In the genomic region with DNA sequence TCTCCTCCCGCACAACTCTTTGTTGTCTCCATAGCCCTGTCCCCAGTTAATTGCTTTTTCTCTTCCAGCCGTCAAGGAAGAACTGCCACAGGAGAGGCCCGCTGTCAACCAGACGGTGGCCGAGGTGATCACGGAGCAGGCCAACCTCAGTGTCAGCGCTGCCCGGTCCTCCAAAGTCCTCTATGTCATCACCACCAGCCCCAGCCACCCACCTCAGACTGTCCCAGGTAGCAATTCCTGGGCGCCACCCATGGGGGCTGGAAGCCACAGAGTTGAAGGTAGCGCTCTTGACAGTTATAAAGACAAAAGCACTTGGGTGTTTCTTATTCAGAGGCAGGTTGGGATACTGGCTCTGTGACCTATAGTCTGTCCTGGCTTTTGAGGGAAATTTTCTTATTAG, we compare ENCODE assay signal across 27 cellular contexts.
DNase-seq lines count a peak whose midpoint lies in the region; ATAC-seq, FAIRE-seq and TF ChIP-seq lines count a peak whose summit lies in the region.
"Had no signal": no experiment of that assay in that cellular context is flagged by ENCODE, and none has a peak within 500 bp of the region (broad histone marks: within the 10 kb centered on the region; RNA-seq: fewer than 3 reads in every experiment).

No MANE protein-coding gene starts in this region.

- H3K9me3 ChIP-seq in SJCRH30 (replicated peaks) = no peaks in the 10 kb centered on the region
- H3K9me3 ChIP-seq in K562 (replicated peaks; ENCODE audit: control insufficient read depth, insufficient read depth, low read depth, low read length) = no peaks in the 10 kb centered on the region
- no peaks in the 10 kb centered on the region for H3K9me3 ChIP-seq in kidney (ENCODE audit: control insufficient read depth in 1 of 2, low read length in 2 of 2)
- H3K9me3 ChIP-seq: BE2C had no signal

- H2AFZ ChIP-seq in K562 (ENCODE audit: low read depth, low read length) (no peak overlapping the region), GM23338 (no peak overlapping the region)

- no peaks in the 10 kb centered on the region for H3K27me3 ChIP-seq in SJCRH30
- H3K27me3 ChIP-seq in K562 (ENCODE audit: control insufficient read depth in 2 of 2, insufficient read depth in 2 of 2, low read length in 2 of 2) = no peaks in the 10 kb centered on the region
- no peaks in the 10 kb centered on the region for H3K27me3 ChIP-seq in GM23338 (ENCODE audit: insufficient read depth)
- H3K27me3 ChIP-seq: BE2C had no signal

- intact Hi-C loops in K562 (cut with micrococcal nuclease) = no loop called here
- intact Hi-C loops in kidney (cut with DNase I) = no loop called here

- H3K79me2 ChIP-seq in K562 (ENCODE audit: control insufficient read depth, insufficient read depth, low read length) (no peaks in the 10 kb centered on the region), GM23338 (replicated peaks; ENCODE audit: insufficient read depth) (no peaks in the 10 kb centered on the region)

- no peaks in the 10 kb centered on the region for H4K20me1 ChIP-seq in K562 (replicated peaks; ENCODE audit: control insufficient read depth, insufficient read depth, low read length)
- no peaks in the 10 kb centered on the region for H4K20me1 ChIP-seq in GM23338 (replicated peaks; ENCODE audit: insufficient read depth)
- H4K20me1 ChIP-seq: BLaER1 had no signal

- TF ChIP-seq POLR2A in K562 (conservative IDR thresholded peaks at IDR 0.05) = no peak

- TF ChIP-seq CTCF in K562 (IDR thresholded peaks at IDR 0.05 in 2 of 3, conservative IDR thresholded peaks at IDR 0.05 in 1 of 3; ENCODE audit: insufficient read depth in 2 of 3, low read depth in 1 of 3, low read length in 3 of 3) = no peak
- TF ChIP-seq CTCF in kidney (IDR thresholded peaks at IDR 0.05; ENCODE audit: borderline replicate concordance, extremely low read depth, insufficient read depth) = no peak
- no peak for TF ChIP-seq CTCF in GM23338 (conservative IDR thresholded peaks at IDR 0.05; ENCODE audit: low read depth in 2 of 2)

- CTCF ChIA-PET in activated CD8-positive, alpha-beta memory T cell treated with anti-CD3 and anti-CD28 coated beads, Interleukin-2, amount 10 ng/mL, durations not matched to agents 7 days and 5 days (lab: Charles Lee) = interaction anchor here (1.0 kb wide), 1 partner anchor 16 kb away, joined by 3 read pairs; no protein-coding TSS in a partner anchor
- CTCF ChIA-PET in K562 (lab: Yijun Ruan, JAX; ENCODE audit: low intra/inter-chr PET ratio) = no interaction called here

- H3F3A ChIP-seq in GM23338 (replicated peaks; ENCODE audit: low read depth) = 0 out of 2 replicates have a peak, but pooled peaks cover 4% of the 10 kb centered on the region

- FAIRE-seq in K562 (lab: Jason Lieb, UNC) (no peak), kidney (lab: Jason Lieb, UNC) (no peak)
- FAIRE-seq: A204.1, G401.6, GM12891, GM19239 had no signal

- H3K36me3 Mint-ChIP-seq in activated CD8-positive, alpha-beta memory T cell treated with anti-CD3 and anti-CD28 coated beads, Interleukin-2, amount 10 ng/mL, durations not matched to agents 7 days and 5 days = peaks cover 2% of the 10 kb centered on the region
- H3K36me3 Mint-ChIP-seq in GM23338 (ENCODE audit: low read depth) = peaks cover 6% of the 10 kb centered on the region; the same call in 2 of the 3 replicates
- H3K36me3 Mint-ChIP-seq: CD14-positive monocyte; CD4-positive, alpha-beta memory T cell; CD4-positive, CD25-positive, alpha-beta regulatory T cell had no signal

- ATAC-seq in activated CD8-positive, alpha-beta memory T cell treated with anti-CD3 and anti-CD28 coated beads, Interleukin-2, amount 10 ng/mL, durations not matched to agents 7 days and 5 days = no peak
- ATAC-seq in K562 = no peak
- ATAC-seq in GM19463 (IDR thresholded peaks at IDR 0.05; ENCODE audit: unreplicated experiment) = no peak
- ATAC-seq in GM23338 = no peak

- POLR2A ChIA-PET in K562 (lab: Yijun Ruan, JAX) = interaction anchor here (0.6 kb wide), 2 partner anchors 9 to 58 kb away, joined by 3 to 4 read pairs; no protein-coding TSS in a partner anchor

- H3K27ac Mint-ChIP-seq in activated CD8-positive, alpha-beta memory T cell treated with anti-CD3 and anti-CD28 coated beads, Interleukin-2, amount 10 ng/mL, durations not matched to agents 7 days and 5 days = no peak overlapping the region
- H3K27ac Mint-ChIP-seq in GM23338 = no peak overlapping the region
- H3K27ac Mint-ChIP-seq: CD14-positive monocyte; CD4-positive, alpha-beta memory T cell had no signal

- no peaks in the 10 kb centered on the region for H3K9me3 Mint-ChIP-seq in activated CD8-positive, alpha-beta memory T cell treated with anti-CD3 and anti-CD28 coated beads, Interleukin-2, amount 10 ng/mL, durations not matched to agents 7 days and 5 days (ENCODE audit: low read depth)
- peaks cover 2% of the 10 kb centered on the region; the same call in 1 of the 3 replicates for H3K9me3 Mint-ChIP-seq in GM23338

- no peaks in the 10 kb centered on the region for H3K9me1 ChIP-seq in K562 (ENCODE audit: control insufficient read depth, insufficient read depth, low read length)

- no peak for TF ChIP-seq RAD21 in K562 (CRISPR knock-in tag; conservative IDR thresholded peaks at IDR 0.05 in 1 of 2, IDR thresholded peaks at IDR 0.05 in 1 of 2)

- peak; percentile 27 for DNase-seq in activated CD8-positive, alpha-beta memory T cell treated with anti-CD3 and anti-CD28 coated beads, Interleukin-2, amount 10 ng/mL, durations not matched to agents 7 days and 5 days
- DNase-seq in activated CD8-positive, alpha-beta memory T cell treated with anti-CD3 and anti-CD28 coated beads, Interleukin-2, amount 50 U/mL, for 4 hours = no peak
- DNase-seq in SJCRH30 = no peak
- DNase-seq in K562 (ENCODE audit: extremely low read depth in 1 of 4, low spot score in 3 of 4) = no peak
- DNase-seq in kidney = peak; percentile 67
- no peak for DNase-seq in NCI-H1436 (lab: John Stamatoyannopoulos, UW)
- DNase-seq in GM23338 (ENCODE audit: low spot score) = no peak
- DNase-seq: 8988T; ACHN; BE2C; C1 segment of cervical spinal cord; CD4-positive, alpha-beta memory T cell; CD4-positive, CD25-positive, alpha-beta regulatory T cell; CD8-positive, alpha-beta memory T cell; COR-L47; DMS 273 treated with DMSO at 0.1 percent for 48 hours; DMS153; DMS53; DMS79 treated with DMSO at 0.1 percent for 48 hours; GF-D8 had no signal

- H3K36me3 ChIP-seq in SJCRH30 = peaks cover 31% of the 10 kb centered on the region
- peaks cover 10% of the 10 kb centered on the region; the same call in 2 of the 3 replicates for H3K36me3 ChIP-seq in K562 (ENCODE audit: control insufficient read depth, insufficient read depth, low read length)
- peaks cover 30 to 34% of the 10 kb centered on the region in 2 donors for H3K36me3 ChIP-seq in kidney (ENCODE audit: control insufficient read depth in 1 of 2, insufficient read depth in 2 of 2, low read length in 2 of 2)
- H3K36me3 ChIP-seq in GM23338 (ENCODE audit: insufficient read depth) = peaks cover 3% of the 10 kb centered on the region; the same call in 1 of the 2 replicates
- H3K36me3 ChIP-seq: BE2C, BLaER1 had no signal

- in situ Hi-C loops in K562 (cut with MboI) = no loop called here

- H3K9ac ChIP-seq in K562 (ENCODE audit: insufficient read depth in 1 of 2, low read depth in 2 of 2, low read length in 2 of 2) = no peak overlapping the region
- no peak overlapping the region for H3K9ac ChIP-seq in kidney (ENCODE audit: low read length in 2 of 2)
- H3K9ac ChIP-seq: BLaER1 had no signal

- no peak for TF ChIP-seq EP300 in K562 (IDR thresholded peaks at IDR 0.05; ENCODE audit: low read length)

- H3K9me2 ChIP-seq in GM23338 (ENCODE audit: insufficient read depth) = no peaks in the 10 kb centered on the region; the same call in 1 of the 2 replicates

- 91% methylated on average over 8 of the region's 10 CpGs for WGBS in K562 (ENCODE audit: insufficient coverage, low coverage, missing lambda C conversion rate)

- no peak overlapping the region for H3K4me3 ChIP-seq in SJCRH30
- H3K4me3 ChIP-seq in K562 = no peak overlapping the region
- no peak overlapping the region for H3K4me3 ChIP-seq in kidney (ENCODE audit: low read length in 2 of 2)
- no peak overlapping the region for H3K4me3 ChIP-seq in GM23338
- H3K4me3 ChIP-seq: BLaER1 had no signal

- no peak overlapping the region for H3K4me3 Mint-ChIP-seq in activated CD8-positive, alpha-beta memory T cell treated with anti-CD3 and anti-CD28 coated beads, Interleukin-2, amount 10 ng/mL, durations not matched to agents 7 days and 5 days
- H3K4me3 Mint-ChIP-seq in GM23338 = no peak overlapping the region
- H3K4me3 Mint-ChIP-seq: CD14-positive monocyte; CD4-positive, alpha-beta memory T cell; CD4-positive, CD25-positive, alpha-beta regulatory T cell; CD8-positive, alpha-beta memory T cell had no signal

- H3K4me1 ChIP-seq in SJCRH30 (peaks cover 38% of the 10 kb centered on the region), K562 (replicated peaks in 1 of 2; ENCODE audit: control insufficient read depth in 2 of 2, insufficient read depth in 2 of 2, low read length in 2 of 2) (peaks cover 0 to 3% of the 10 kb centered on the region in 2 experiments; a peak in 1 of 5 replicates), kidney (ENCODE audit: control insufficient read depth in 1 of 2, insufficient read depth in 1 of 2, low read depth in 1 of 2, low read length in 2 of 2) (no peaks in the 10 kb centered on the region), GM23338 (ENCODE audit: insufficient read depth) (peaks cover 26% of the 10 kb centered on the region)
- H3K4me1 ChIP-seq: BE2C had no signal

- H3K27me3 Mint-ChIP-seq in activated CD8-positive, alpha-beta memory T cell treated with anti-CD3 and anti-CD28 coated beads, Interleukin-2, amount 10 ng/mL, durations not matched to agents 7 days and 5 days = peaks cover 55% of the 10 kb centered on the region
- peaks cover 6% of the 10 kb centered on the region for H3K27me3 Mint-ChIP-seq in GM23338 (ENCODE audit: insufficient read depth, low read depth, poor library complexity)

- BruUV-seq in K562 (replicated peaks; lab: Mats Ljungman, UMichigan) = no TSS peak

- H3K27ac ChIP-seq in SJCRH30 (peak overlapping the region; percentile 14; the same call in 1 of the 2 replicates), K562 (ENCODE audit: extremely low read depth, low read depth, low read length) (no peak overlapping the region), kidney (ENCODE audit: low read depth in 2 of 2, low read length in 2 of 2) (no peak overlapping the region), GM23338 (ENCODE audit: low read depth) (no peak overlapping the region)
- H3K27ac ChIP-seq: BLaER1 had no signal

- H3K4me1 Mint-ChIP-seq in activated CD8-positive, alpha-beta memory T cell treated with anti-CD3 and anti-CD28 coated beads, Interleukin-2, amount 10 ng/mL, durations not matched to agents 7 days and 5 days = peaks cover 15% of the 10 kb centered on the region
- H3K4me1 Mint-ChIP-seq in GM23338 = peaks cover 22% of the 10 kb centered on the region
- H3K4me1 Mint-ChIP-seq: CD4-positive, alpha-beta memory T cell; CD4-positive, CD25-positive, alpha-beta regulatory T cell; CD8-positive, alpha-beta memory T cell had no signal

- H3K4me2 ChIP-seq in K562 (ENCODE audit: insufficient read depth, low read length) (no peak overlapping the region), GM23338 (no peak overlapping the region)
- H3K4me2 ChIP-seq: BLaER1 had no signal

TF ChIP-seq in K562, 482 proteins besides CTCF, POLR2A, EP300 and RAD21 (continues in another document):
- TF ChIP-seq TCF7 (IDR thresholded peaks at IDR 0.05; ENCODE audit: borderline replicate concordance) = no peak

Comparison
In these comparisons a context has a peak if more than half of its experiments do, and no peak if none do; other contexts are left out.
1. DNase-seq: peak in activated CD8-positive, alpha-beta memory T cell treated with anti-CD3 and anti-CD28 coated beads, Interleukin-2, amount 10 ng/mL, durations not matched to agents 7 days and 5 days (single experiment) and kidney (single experiment); none in activated CD8-positive, alpha-beta memory T cell treated with anti-CD3 and anti-CD28 coated beads, Interleukin-2, amount 50 U/mL, for 4 hours (single experiment), SJCRH30 (0 of 2), K562 (0 of 4), NCI-H1436 (single experiment) and GM23338 (single experiment).